27 cellular contexts compared by ENCODE assay signal in genomic region chr4:53141308-53141707, GRCh38.
"Had no signal": no experiment of that assay in that cellular context is flagged by ENCODE, and none has a peak within 500 bp of the region (broad histone marks: within the 10 kb centered on the region; RNA-seq: fewer than 3 reads in every experiment).

No MANE protein-coding gene starts in this region.

- H3K4me1 Mint-ChIP-seq: activated naive CD4-positive, alpha-beta T cell treated with anti-CD3 and anti-CD28 coated beads, Interleukin-2, amount 50 U/mL, for 24 hours; neural progenitor cell had no signal

- H3K4me1 ChIP-seq: colonic mucosa, esophagus squamous epithelium, left lung, neural progenitor cell, transverse colon had no signal

- H3K9me3 ChIP-seq: colonic mucosa, esophagus squamous epithelium, left lung, transverse colon had no signal

- H3K27ac Mint-ChIP-seq: activated naive CD4-positive, alpha-beta T cell treated with anti-CD3 and anti-CD28 coated beads, Interleukin-2, amount 50 U/mL, for 24 hours; effector memory CD8-positive, alpha-beta T cell; naive thymus-derived CD8-positive, alpha-beta T cell; neural progenitor cell; stimulated activated naive B cell treated with anti-CD40 and anti-IgM and Interleukin-4, amounts not matched to agents 10 μg/mL and 1 μg/mL and 100 μg/mL, for 72 hours had no signal

- H3K36me3 ChIP-seq: colonic mucosa, neural progenitor cell, WERI-Rb-1 had no signal

- ATAC-seq: effector memory CD8-positive, alpha-beta T cell; left lung; naive thymus-derived CD8-positive, alpha-beta T cell; sciatic nerve; stimulated activated naive B cell treated with anti-CD40 and anti-IgM and Interleukin-4, amounts not matched to agents 10 μg/mL and 1 μg/mL and 100 μg/mL, for 72 hours had no signal

- H3K4me3 ChIP-seq: colonic mucosa, dorsolateral prefrontal cortex, esophagus squamous epithelium, hepatocyte, left lung, lung, neural progenitor cell, smooth muscle cell, transverse colon had no signal

- H3K36me3 Mint-ChIP-seq: neural progenitor cell had no signal

- H2AFZ ChIP-seq: hepatocyte, neural progenitor cell had no signal

- H3K79me2 ChIP-seq: hepatocyte had no signal

- H3K27me3 Mint-ChIP-seq: activated naive CD4-positive, alpha-beta T cell treated with anti-CD3 and anti-CD28 coated beads, Interleukin-2, amount 50 U/mL, for 24 hours; effector memory CD8-positive, alpha-beta T cell; naive thymus-derived CD8-positive, alpha-beta T cell; stimulated activated naive B cell treated with anti-CD40 and anti-IgM and Interleukin-4, amounts not matched to agents 10 μg/mL and 1 μg/mL and 100 μg/mL, for 72 hours had no signal

- H3K27me3 ChIP-seq: colonic mucosa, dorsolateral prefrontal cortex, esophagus squamous epithelium, hepatocyte, left lung, neural progenitor cell, transverse colon had no signal

- H3K4me2 ChIP-seq: hepatocyte, neural progenitor cell, smooth muscle cell had no signal

- H3K27ac ChIP-seq: colonic mucosa, dorsolateral prefrontal cortex, esophagus squamous epithelium, hepatocyte, left lung, neural progenitor cell, transverse colon, WERI-Rb-1 had no signal

- DNase-seq: activated CD4-positive, alpha-beta T cell treated with anti-CD3 and anti-CD28 coated beads, Interleukin-2, amount 50 U/mL, for 48 hours; activated CD4-positive, CD25-positive, alpha-beta regulatory T cell treated with anti-CD3 and anti-CD28 coated beads, Interleukin-2, amount 50 U/mL, for 72 hours; activated CD8-positive, alpha-beta memory T cell treated with anti-CD3 and anti-CD28 coated beads, Interleukin-2, amount 50 U/mL, for 48 hours; activated gamma-delta T cell treated with Interleukin-2 at 50 U/mL for 16 hours; activated T-cell treated with anti-CD3 and anti-CD28 coated beads, Interleukin-2, amount 50 U/mL, for 48 hours; aorta; colonic mucosa; dorsolateral prefrontal cortex; effector memory CD8-positive, alpha-beta T cell; esophagus squamous epithelium; foreskin melanocyte; glutamatergic neuron; kidney glomerular epithelial cell; left lung; naive thymus-derived CD8-positive, alpha-beta T cell; stimulated activated CD4-positive, alpha-beta T cell treated with anti-CD3 and anti-CD28 coated beads, Interleukin-15, amount 100 ng/mL, for 24 hours; stimulated activated CD8-positive, alpha-beta memory T cell treated with anti-CD3 and anti-CD28 coated beads, Interleukin-4, amount 100 ng/mL, for 48 hours; stimulated activated naive B cell treated with anti-CD40 and anti-IgM and Interleukin-4, amounts not matched to agents 10 μg/mL and 1 μg/mL and 100 μg/mL, for 72 hours; T-helper 1 cell; transverse colon; WERI-Rb-1 had no signal

- H3K9ac ChIP-seq: neural progenitor cell had no signal

- H3K9me3 Mint-ChIP-seq: activated naive CD4-positive, alpha-beta T cell treated with anti-CD3 and anti-CD28 coated beads, Interleukin-2, amount 50 U/mL, for 24 hours; effector memory CD8-positive, alpha-beta T cell; stimulated activated naive B cell treated with anti-CD40 and anti-IgM and Interleukin-4, amounts not matched to agents 10 μg/mL and 1 μg/mL and 100 μg/mL, for 72 hours had no signal

- H3K4me3 Mint-ChIP-seq: activated naive CD4-positive, alpha-beta T cell treated with anti-CD3 and anti-CD28 coated beads, Interleukin-2, amount 50 U/mL, for 24 hours; effector memory CD8-positive, alpha-beta T cell; naive thymus-derived CD8-positive, alpha-beta T cell; neural progenitor cell; stimulated activated naive B cell treated with anti-CD40 and anti-IgM and Interleukin-4, amounts not matched to agents 10 μg/mL and 1 μg/mL and 100 μg/mL, for 72 hours had no signal
